In genomic region chr17:46038414-46038813, GRCh38 we compare ENCODE assay signal across 22 cellular contexts. TPM values are rescaled to one million over a fixed set of nuclear protein-coding genes. Genes with fewer than 3 reads are reported as not detected.
DNase-seq lines count a peak whose midpoint lies in the region; ATAC-seq and TF ChIP-seq lines count a peak whose summit lies in the region.
"Had no signal": no experiment of that assay in that cellular context is flagged by ENCODE, and none has a peak within 500 bp of the region (broad histone marks: within the 10 kb centered on the region; RNA-seq: fewer than 3 reads in every experiment).

No MANE protein-coding gene starts in this region.

- peaks cover 75% of the 10 kb centered on the region for H3K36me3 ChIP-seq in CD8-positive, alpha-beta memory T cell (ENCODE audit: insufficient read depth, low read length)
- H3K36me3 ChIP-seq in endodermal cell (ENCODE audit: control insufficient read depth, insufficient read depth, low read length) = peaks cover 97% of the 10 kb centered on the region
- peaks cover 0 to 63% of the 10 kb centered on the region in 2 donors for H3K36me3 ChIP-seq in gastrocnemius medialis

- H3K27ac ChIP-seq in CD8-positive, alpha-beta memory T cell (ENCODE audit: low read depth, low read length) = no peak overlapping the region
- H3K27ac ChIP-seq in endodermal cell (ENCODE audit: low read depth, low read length) (no peak overlapping the region), gastrocnemius medialis (peak overlapping the region in 3 of 4 donors; percentile 66 to 75 (median 69))
- H3K27ac ChIP-seq: coronary artery, GM23248, parathyroid adenoma, suprapubic skin had no signal

- CTCF ChIA-PET in CD8-positive, alpha-beta memory T cell (lab: Charles Lee) = interaction anchor here (1.9 to 2.3 kb wide), 3 partner anchors 35 to 175 kb away, joined by 9 to 11 read pairs (median 10); partner anchors contain the start of gene KANSL1
- CTCF ChIA-PET in T-cell (lab: Charles Lee) = interaction anchor here in 1 of 2 donors (0.6 to 3.8 kb wide), 2 partner anchors 122 to 175 kb away, joined by 3 to 14 read pairs; no protein-coding TSS in a partner anchor

- intact Hi-C loops in gastrocnemius medialis (cut with DNase I; ENCODE audit: low total_unique reads) = no loop called here

- POLR2A ChIA-PET in CD8-positive, alpha-beta memory T cell (lab: Charles Lee) = interaction anchor here (0.8 kb wide), 1 partner anchor 19 kb away, joined by 5 read pairs; no protein-coding TSS in a partner anchor
- POLR2A ChIA-PET in T-cell (lab: Charles Lee) = no interaction called here

- H3K4me1 Mint-ChIP-seq in CD8-positive, alpha-beta memory T cell = peaks cover 12 to 24% (median 13%) of the 10 kb centered on the region in 3 donors
- peaks cover under 1 to 19% (median 18%) of the 10 kb centered on the region in 3 donors for H3K4me1 Mint-ChIP-seq in T-cell
- no peaks in the 10 kb centered on the region for H3K4me1 Mint-ChIP-seq in endodermal cell

- no peak overlapping the region for H3K9ac ChIP-seq in endodermal cell (ENCODE audit: extremely low read depth, low read length, poor library complexity, severe bottlenecking)
- H3K9ac ChIP-seq: GM23248, parathyroid adenoma had no signal

- H3K36me3 Mint-ChIP-seq in CD8-positive, alpha-beta memory T cell = peaks cover 6 to 96% (median 24%) of the 10 kb centered on the region in 3 donors
- peaks cover 59% of the 10 kb centered on the region for H3K36me3 Mint-ChIP-seq in T-cell
- peaks cover 79% of the 10 kb centered on the region for H3K36me3 Mint-ChIP-seq in endodermal cell (ENCODE audit: low read depth)

- no peak for DNase-seq in CD8-positive, alpha-beta memory T cell
- DNase-seq in T-cell (no peak), endodermal cell (no peak), gastrocnemius medialis (no peak), D341Med (ENCODE audit: low spot score) (no peak), NCI-H526 (lab: John Stamatoyannopoulos, UW) (no peak), hippocampal formation (lab: John Stamatoyannopoulos, UW) (no peak)
- DNase-seq: activated CD4-positive, CD25-positive, alpha-beta regulatory T cell treated with anti-CD3 and anti-CD28 coated beads, Interleukin-2, amount 50 U/mL, for 72 hours; DMS79 treated with DMSO at 0.1 percent for 48 hours; GM23248; NCI-H1930; OCI-M1; sigmoid colon; stimulated activated CD8-positive, alpha-beta memory T cell treated with anti-CD3 and anti-CD28 coated beads, Interleukin-4, amount 100 ng/mL, for 48 hours had no signal

- 98% methylated on average over 5 to 6 of the region's 6 CpGs for WGBS in endodermal cell (ENCODE audit: insufficient coverage in 1 of 2, insufficient read length in 1 of 2), 2 experiments

- H3K27me3 Mint-ChIP-seq in CD8-positive, alpha-beta memory T cell = no peaks in the 10 kb centered on the region
- H3K27me3 Mint-ChIP-seq in T-cell = no peaks in the 10 kb centered on the region
- no peaks in the 10 kb centered on the region for H3K27me3 Mint-ChIP-seq in endodermal cell (ENCODE audit: insufficient read depth)
- H3K27me3 Mint-ChIP-seq: natural killer cell treated with Interleukin-12 subunit alpha and Interleukin-12 subunit beta and Interleukin-15 and Interleukin-18, amount 100 ng/mL, for 72 hours had no signal

- no peaks in the 10 kb centered on the region for H3K27me3 ChIP-seq in CD8-positive, alpha-beta memory T cell (ENCODE audit: insufficient read depth, low read length, poor library complexity, severe bottlenecking)
- no peaks in the 10 kb centered on the region for H3K27me3 ChIP-seq in endodermal cell (ENCODE audit: control insufficient read depth, insufficient read depth, low read length, poor library complexity, severe bottlenecking)
- H3K27me3 ChIP-seq in gastrocnemius medialis = no peaks in the 10 kb centered on the region
- H3K27me3 ChIP-seq: sigmoid colon, suprapubic skin had no signal

- in situ Hi-C loops in gastrocnemius medialis (cut with MboI; ENCODE audit: low sequenced_read_pairs in 4 of 4) = loop anchor here in 1 of 4 donors (10.0 kb wide), 1 partner anchor 176 kb away; no protein-coding TSS in a partner anchor

- H3K4me3 Mint-ChIP-seq in CD8-positive, alpha-beta memory T cell = no peak overlapping the region
- no peak overlapping the region for H3K4me3 Mint-ChIP-seq in T-cell
- no peak overlapping the region for H3K4me3 Mint-ChIP-seq in endodermal cell
- H3K4me3 Mint-ChIP-seq: natural killer cell treated with Interleukin-12 subunit alpha and Interleukin-12 subunit beta and Interleukin-15 and Interleukin-18, amount 100 ng/mL, for 72 hours had no signal

- H3K9me3 Mint-ChIP-seq in CD8-positive, alpha-beta memory T cell = no peaks in the 10 kb centered on the region
- H3K9me3 Mint-ChIP-seq in T-cell = no peaks in the 10 kb centered on the region
- no peaks in the 10 kb centered on the region for H3K9me3 Mint-ChIP-seq in endodermal cell
- H3K9me3 Mint-ChIP-seq: natural killer cell treated with Interleukin-12 subunit alpha and Interleukin-12 subunit beta and Interleukin-15 and Interleukin-18, amount 100 ng/mL, for 72 hours had no signal

- no peaks in the 10 kb centered on the region for H3K4me1 ChIP-seq in CD8-positive, alpha-beta memory T cell (ENCODE audit: insufficient read depth, low read length)
- no peaks in the 10 kb centered on the region for H3K4me1 ChIP-seq in endodermal cell (ENCODE audit: control insufficient read depth, insufficient read depth, low read length)
- H3K4me1 ChIP-seq in gastrocnemius medialis = peaks cover 44 to 48% of the 10 kb centered on the region in 2 donors
- H3K4me1 ChIP-seq: suprapubic skin had no signal

- no peak for ATAC-seq in T-cell (replicated peaks in 1 of 4)
- no peak for ATAC-seq in gastrocnemius medialis
- ATAC-seq: natural killer cell treated with Interleukin-12 subunit alpha and Interleukin-12 subunit beta and Interleukin-15 and Interleukin-18, amount 100 ng/mL, for 72 hours had no signal

- H3K9me3 ChIP-seq in CD8-positive, alpha-beta memory T cell (ENCODE audit: low read length) = no peaks in the 10 kb centered on the region
- H3K9me3 ChIP-seq in endodermal cell (ENCODE audit: control insufficient read depth, low read length) (no peaks in the 10 kb centered on the region), gastrocnemius medialis (no peaks in the 10 kb centered on the region)
- H3K9me3 ChIP-seq: sigmoid colon, suprapubic skin had no signal

- no peak overlapping the region for H3K4me3 ChIP-seq in CD8-positive, alpha-beta memory T cell (ENCODE audit: low read length)
- H3K4me3 ChIP-seq in endodermal cell (ENCODE audit: low read length) (no peak overlapping the region), gastrocnemius medialis (no peak overlapping the region)
- H3K4me3 ChIP-seq: coronary artery, GM23248, sigmoid colon, suprapubic skin had no signal

- no peak for TF ChIP-seq CTCF in endodermal cell (conservative IDR thresholded peaks at IDR 0.05)
- no peak for TF ChIP-seq CTCF in gastrocnemius medialis (IDR thresholded peaks at IDR 0.05 in 4 of 5, conservative IDR thresholded peaks at IDR 0.05 in 1 of 5)

- no peak for TF ChIP-seq POLR2A in gastrocnemius medialis (IDR thresholded peaks at IDR 0.05)

- peak overlapping the region in 7 of 8 donors; percentile 24 to 84 (median 61) for H3K27ac Mint-ChIP-seq in CD8-positive, alpha-beta memory T cell
- peak overlapping the region; percentile 50 to 56 for H3K27ac Mint-ChIP-seq in T-cell
- H3K27ac Mint-ChIP-seq in endodermal cell = peak overlapping the region; percentile 26

RNA-seq across cellular contexts. Expression of gene STH, which starts 39.4 kb away (rescaled TPM):
- total RNA-seq in CD8-positive, alpha-beta memory T cell = not detected
- polyA plus RNA-seq in CD8-positive, alpha-beta memory T cell = not detected
- total RNA-seq in T-cell (not detected), endodermal cell (not detected), gastrocnemius medialis (not detected)
- polyA plus RNA-seq in endodermal cell (2013, experiment 1 of 2) = not detected
- not detected for polyA plus RNA-seq in endodermal cell (2013, experiment 2 of 2)
- total RNA-seq: activated CD8-positive, alpha-beta memory T cell treated with anti-CD3 and anti-CD28 coated beads for 36 hours; endothelial cell of umbilical vein; GM23248; LHCN-M2; natural killer cell treated with Interleukin-12 subunit alpha and Interleukin-12 subunit beta and Interleukin-15 and Interleukin-18, amount 100 ng/mL, for 72 hours; Right ventricle myocardium inferior; sigmoid colon; suprapubic skin had no signal
- polyA plus RNA-seq: endothelial cell of umbilical vein, GM23248, sigmoid colon had no signal

Comparison
In these comparisons a context has a peak if more than half of its experiments do, and no peak if none do; other contexts are left out.
1. H3K27ac ChIP-seq: peak in gastrocnemius medialis (3 of 4); none in CD8-positive, alpha-beta memory T cell (single experiment) and endodermal cell (single experiment).
2. Peak in every context shown above with its lines, with median percentiles within 50 percentile points of each other: H3K27ac Mint-ChIP-seq.